In the genomic region with DNA sequence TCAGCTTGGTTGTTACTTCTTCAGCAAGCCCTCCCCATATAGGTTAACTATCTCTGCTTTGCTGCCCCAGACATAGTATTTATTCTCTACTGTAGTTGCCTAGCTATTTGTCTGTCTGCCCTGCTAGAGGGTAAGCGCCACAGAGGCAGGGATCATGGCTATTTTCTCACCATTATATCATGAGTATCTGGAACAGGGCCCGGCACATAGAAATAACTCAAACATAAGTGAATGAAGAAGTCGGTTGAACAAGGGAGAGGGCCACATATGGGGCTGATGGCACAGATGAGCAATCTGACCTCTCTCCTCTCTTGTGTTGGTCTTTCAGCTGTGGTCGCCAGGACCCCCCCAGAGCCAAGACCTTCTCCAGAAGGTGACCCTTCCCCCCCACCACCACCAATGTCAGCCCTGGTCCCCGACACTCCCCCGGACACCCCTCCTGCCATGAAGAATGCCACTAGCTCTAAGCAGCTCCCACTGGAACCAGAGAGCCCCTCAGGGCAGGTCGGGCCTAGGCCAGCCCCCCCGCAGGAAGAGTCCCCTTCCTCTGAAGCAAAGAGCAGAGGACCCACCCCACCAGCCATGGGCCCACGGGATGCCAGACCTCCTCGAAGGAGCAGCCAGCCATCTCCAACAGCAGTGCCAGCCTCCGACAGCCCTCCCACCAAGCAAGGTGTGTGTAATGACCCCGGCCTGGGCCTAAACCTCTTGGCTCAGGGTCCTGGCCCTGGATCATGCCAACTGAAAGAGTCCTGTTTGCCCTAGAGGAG, we compare ENCODE assay signal across 17 cellular contexts. TPM values are rescaled to one million over a fixed set of nuclear protein-coding genes. Genes with fewer than 3 reads are reported as not detected.
DNase-seq lines count a peak whose midpoint lies in the region; ATAC-seq and TF ChIP-seq lines count a peak whose summit lies in the region.
"Had no signal": no experiment of that assay in that cellular context is flagged by ENCODE, and none has a peak within 500 bp of the region (broad histone marks: within the 10 kb centered on the region; RNA-seq: fewer than 3 reads in every experiment).

No MANE protein-coding gene starts in this region.

- H3K4me1 Mint-ChIP-seq in natural killer cell (peaks cover 35 to 47% of the 10 kb centered on the region in 2 donors), endothelial cell (ENCODE audit: unreplicated experiment) (peaks cover 28% of the 10 kb centered on the region), type B pancreatic cell (ENCODE audit: unreplicated experiment) (peaks cover 13% of the 10 kb centered on the region)
- H3K4me1 Mint-ChIP-seq in natural killer cell treated with Interleukin-12 subunit alpha and Interleukin-12 subunit beta and Interleukin-15 and Interleukin-18, amount 100 ng/mL, for 72 hours (ENCODE audit: low read depth in 2 of 2), result peaks cover 22 to 27% of the 10 kb centered on the region in 2 donors
- peaks cover 22 to 58% (median 40%) of the 10 kb centered on the region in 4 donors for H3K4me1 Mint-ChIP-seq in naive thymus-derived CD8-positive, alpha-beta T cell

- ATAC-seq in natural killer cell (no peak), HG03439 (IDR thresholded peaks at IDR 0.05; ENCODE audit: unreplicated experiment) (no peak), GM19452 (IDR thresholded peaks at IDR 0.05; ENCODE audit: unreplicated experiment) (no peak)
- no peak for ATAC-seq in natural killer cell treated with Interleukin-12 subunit alpha and Interleukin-12 subunit beta and Interleukin-15 and Interleukin-18, amount 100 ng/mL, for 72 hours
- no peak for ATAC-seq in naive thymus-derived CD8-positive, alpha-beta T cell
- ATAC-seq: activated CD4-positive, alpha-beta T cell treated with anti-CD3 and anti-CD28 coated beads for 36 hours had no signal

- H3K27me3 Mint-ChIP-seq in natural killer cell (ENCODE audit: low read depth in 2 of 2), result no peaks in the 10 kb centered on the region
- H3K27me3 Mint-ChIP-seq in natural killer cell treated with Interleukin-12 subunit alpha and Interleukin-12 subunit beta and Interleukin-15 and Interleukin-18, amount 100 ng/mL, for 72 hours, result no peaks in the 10 kb centered on the region
- H3K27me3 Mint-ChIP-seq in endothelial cell (ENCODE audit: unreplicated experiment), result peaks cover 7% of the 10 kb centered on the region
- H3K27me3 Mint-ChIP-seq in naive thymus-derived CD8-positive, alpha-beta T cell, result no peaks in the 10 kb centered on the region
- H3K27me3 Mint-ChIP-seq in type B pancreatic cell, result no peaks in the 10 kb centered on the region
- H3K27me3 Mint-ChIP-seq: activated CD4-positive, alpha-beta T cell treated with anti-CD3 and anti-CD28 coated beads for 36 hours had no signal

- POLR2A ChIA-PET in naive thymus-derived CD8-positive, alpha-beta T cell (lab: Charles Lee), result interaction anchor here (1.5 to 2.7 kb wide), 5 partner anchors 9 to 14 kb away, joined by 4 to 14 read pairs (median 5); no protein-coding TSS in a partner anchor

- DNase-seq in natural killer cell (no peak), endothelial cell (ENCODE audit: low spot score) (no peak), type B pancreatic cell (ENCODE audit: extremely low spot score, unreplicated experiment) (no peak)
- DNase-seq in natural killer cell treated with Interleukin-12 subunit alpha and Interleukin-12 subunit beta and Interleukin-15 and Interleukin-18, amount 100 ng/mL, for 72 hours (ENCODE audit: low spot score), result no peak
- no peak for DNase-seq in naive thymus-derived CD8-positive, alpha-beta T cell
- no peak for DNase-seq in effector memory CD4-positive, alpha-beta T cell
- DNase-seq: activated CD4-positive, alpha-beta T cell treated with anti-CD3 and anti-CD28 coated beads for 36 hours; AML-193; cerebellar nuclear complex; DMS79; NCI-H1436; NCI-H345; spleen had no signal

- H3K4me3 ChIP-seq in effector memory CD4-positive, alpha-beta T cell (ENCODE audit: insufficient read depth, low read depth, low read length, poor library complexity, severe bottlenecking), result no peak overlapping the region
- H3K4me3 ChIP-seq: spleen, suprapubic skin had no signal

- intact Hi-C loops in natural killer cell (cut with micrococcal nuclease), result no loop called here

- H3K27ac Mint-ChIP-seq in natural killer cell (peak overlapping the region; percentile 10 to 27), endothelial cell (ENCODE audit: unreplicated experiment) (peak overlapping the region; percentile 36), type B pancreatic cell (no peak overlapping the region)
- peak overlapping the region in 1 of 2 donors; percentile 61 for H3K27ac Mint-ChIP-seq in natural killer cell treated with Interleukin-12 subunit alpha and Interleukin-12 subunit beta and Interleukin-15 and Interleukin-18, amount 100 ng/mL, for 72 hours
- peak overlapping the region in 9 of 10 donors; percentile 25 to 90 (median 73) for H3K27ac Mint-ChIP-seq in naive thymus-derived CD8-positive, alpha-beta T cell
- H3K27ac Mint-ChIP-seq: activated CD4-positive, alpha-beta T cell treated with anti-CD3 and anti-CD28 coated beads for 36 hours had no signal

- H3K27ac ChIP-seq in effector memory CD4-positive, alpha-beta T cell (ENCODE audit: insufficient read depth, low read length, poor library complexity, severe bottlenecking), result no peak overlapping the region
- H3K27ac ChIP-seq: KMS-11, suprapubic skin had no signal

- no peaks in the 10 kb centered on the region for H3K4me1 ChIP-seq in effector memory CD4-positive, alpha-beta T cell (ENCODE audit: control insufficient read depth, insufficient read depth, low read length, poor library complexity, severe bottlenecking)

- no peaks in the 10 kb centered on the region for H3K27me3 ChIP-seq in effector memory CD4-positive, alpha-beta T cell (replicated peaks; ENCODE audit: control insufficient read depth, insufficient read depth, low read length, poor library complexity, severe bottlenecking)
- H3K27me3 ChIP-seq: spleen, suprapubic skin had no signal

- peaks cover 59% of the 10 kb centered on the region for H3K36me3 ChIP-seq in effector memory CD4-positive, alpha-beta T cell (ENCODE audit: control insufficient read depth, insufficient read depth, low read length)

- no peak overlapping the region for H3K4me3 Mint-ChIP-seq in natural killer cell
- H3K4me3 Mint-ChIP-seq in natural killer cell treated with Interleukin-12 subunit alpha and Interleukin-12 subunit beta and Interleukin-15 and Interleukin-18, amount 100 ng/mL, for 72 hours, result no peak overlapping the region
- peak overlapping the region; percentile 74 for H3K4me3 Mint-ChIP-seq in endothelial cell (ENCODE audit: unreplicated experiment)
- H3K4me3 Mint-ChIP-seq in naive thymus-derived CD8-positive, alpha-beta T cell, result no peak overlapping the region
- H3K4me3 Mint-ChIP-seq in type B pancreatic cell, result no peak overlapping the region
- H3K4me3 Mint-ChIP-seq: activated CD4-positive, alpha-beta T cell treated with anti-CD3 and anti-CD28 coated beads for 36 hours had no signal

- H3K9me3 Mint-ChIP-seq in natural killer cell (no peaks in the 10 kb centered on the region), endothelial cell (ENCODE audit: unreplicated experiment) (no peaks in the 10 kb centered on the region), type B pancreatic cell (no peaks in the 10 kb centered on the region)
- H3K9me3 Mint-ChIP-seq in natural killer cell treated with Interleukin-12 subunit alpha and Interleukin-12 subunit beta and Interleukin-15 and Interleukin-18, amount 100 ng/mL, for 72 hours, result no peaks in the 10 kb centered on the region
- H3K9me3 Mint-ChIP-seq in naive thymus-derived CD8-positive, alpha-beta T cell, result no peaks in the 10 kb centered on the region

- H3K9me3 ChIP-seq in effector memory CD4-positive, alpha-beta T cell (ENCODE audit: control insufficient read depth, low read length), result no peaks in the 10 kb centered on the region
- H3K9me3 ChIP-seq: spleen, suprapubic skin had no signal

- TF ChIP-seq CTCF in natural killer cell (IDR thresholded peaks at IDR 0.05), result no peak
- TF ChIP-seq CTCF in endothelial cell (IDR thresholded peaks at IDR 0.05; ENCODE audit: unreplicated experiment), result no peak
- no peak for TF ChIP-seq CTCF in type B pancreatic cell (conservative IDR thresholded peaks at IDR 0.05)

- H3K36me3 Mint-ChIP-seq in natural killer cell (peaks cover 9% of the 10 kb centered on the region), endothelial cell (ENCODE audit: low read depth, unreplicated experiment) (peaks cover 58% of the 10 kb centered on the region), type B pancreatic cell (peaks cover 22% of the 10 kb centered on the region)
- H3K36me3 Mint-ChIP-seq in natural killer cell treated with Interleukin-12 subunit alpha and Interleukin-12 subunit beta and Interleukin-15 and Interleukin-18, amount 100 ng/mL, for 72 hours, result peaks cover 24% of the 10 kb centered on the region
- H3K36me3 Mint-ChIP-seq in naive thymus-derived CD8-positive, alpha-beta T cell, result peaks cover 0 to 84% (median 13%) of the 10 kb centered on the region in 3 donors

RNA-seq across cellular contexts. Expression of a gene that starts 14.9 kb away (rescaled TPM):
- total RNA-seq in natural killer cell, result 100 to 1,000 TPM; 213 to 232 (median 230) TPM
- total RNA-seq in natural killer cell treated with Interleukin-12 subunit alpha and Interleukin-12 subunit beta and Interleukin-15 and Interleukin-18, amount 100 ng/mL, for 72 hours, result 100 to 1,000 TPM; 153 to 196 TPM
- total RNA-seq in endothelial cell (ENCODE audit: unreplicated experiment), result 189 TPM
- 100 to 1,000 TPM; 266 to 275 TPM for total RNA-seq in naive thymus-derived CD8-positive, alpha-beta T cell
- 10 to 100 TPM; 13.3 to 67.1 (median 20.1) TPM for polyA plus RNA-seq in naive thymus-derived CD8-positive, alpha-beta T cell
- total RNA-seq in type B pancreatic cell (ENCODE audit: low replicate concordance), result 94.5 and 112 TPM in 2 replicates

RNA-seq across cellular contexts. Expression of a gene that starts 21.5 kb away (rescaled TPM):
- total RNA-seq in natural killer cell (10 to 100 TPM; 28.0 to 34.7 (median 34.3) TPM), endothelial cell (ENCODE audit: unreplicated experiment) (50.7 TPM), type B pancreatic cell (ENCODE audit: low replicate concordance) (63.4 and 75.6 TPM in 2 replicates)
- total RNA-seq in natural killer cell treated with Interleukin-12 subunit alpha and Interleukin-12 subunit beta and Interleukin-15 and Interleukin-18, amount 100 ng/mL, for 72 hours, result 10 to 100 TPM; 58.4 to 69.2 TPM
- 10 to 100 TPM; 44.6 to 53.7 TPM for total RNA-seq in naive thymus-derived CD8-positive, alpha-beta T cell
- 100 to 1,000 TPM in 2 of 3 donors, 10 to 100 TPM in 1; 99.9 to 115 (median 110) TPM for polyA plus RNA-seq in naive thymus-derived CD8-positive, alpha-beta T cell

RNA-seq across cellular contexts. Expression of a gene that starts 45.8 kb away (rescaled TPM):
- total RNA-seq in natural killer cell (under 1 TPM; 0.09 to 0.20 (median 0.14) TPM), endothelial cell (ENCODE audit: unreplicated experiment) (0.13 TPM), type B pancreatic cell (ENCODE audit: low replicate concordance) (0.14 and 2.5 TPM in 2 replicates)
- total RNA-seq in natural killer cell treated with Interleukin-12 subunit alpha and Interleukin-12 subunit beta and Interleukin-15 and Interleukin-18, amount 100 ng/mL, for 72 hours, result under 1 TPM in 1 of 2 donors, not detected in 1; 0.08 TPM
- total RNA-seq in naive thymus-derived CD8-positive, alpha-beta T cell, result under 1 TPM; 0.22 to 0.31 TPM
- under 1 TPM; 0.07 to 0.22 (median 0.15) TPM for polyA plus RNA-seq in naive thymus-derived CD8-positive, alpha-beta T cell

RNA-seq across cellular contexts. Expression of a gene that starts 53.4 kb away (rescaled TPM):
- total RNA-seq in natural killer cell (100 to 1,000 TPM in 1 of 3 donors, 10 to 100 TPM in 2; 88.6 to 110 (median 97.4) TPM), endothelial cell (ENCODE audit: unreplicated experiment) (129 TPM), type B pancreatic cell (ENCODE audit: low replicate concordance) (122 and 135 TPM in 2 replicates)
- 100 to 1,000 TPM; 118 to 131 TPM for total RNA-seq in natural killer cell treated with Interleukin-12 subunit alpha and Interleukin-12 subunit beta and Interleukin-15 and Interleukin-18, amount 100 ng/mL, for 72 hours
- 100 to 1,000 TPM; 123 to 131 TPM for total RNA-seq in naive thymus-derived CD8-positive, alpha-beta T cell
- 100 to 1,000 TPM in 1 of 3 donors, 10 to 100 TPM in 2; 87.6 to 106 (median 97.8) TPM for polyA plus RNA-seq in naive thymus-derived CD8-positive, alpha-beta T cell
